Comparison of ENCODE assay signal across 19 cellular contexts in genomic region chr6:84779380-84779779, GRCh38. TPM values are rescaled to one million over a fixed set of nuclear protein-coding genes. Genes with fewer than 3 reads are reported as not detected.
DNase-seq lines count a peak whose midpoint lies in the region; ATAC-seq and TF ChIP-seq lines count a peak whose summit lies in the region.
"Had no signal": no experiment of that assay in that cellular context is flagged by ENCODE, and none has a peak within 500 bp of the region (broad histone marks: within the 10 kb centered on the region; RNA-seq: fewer than 3 reads in every experiment).

No MANE protein-coding gene starts in this region.

- H4K20me1 ChIP-seq in GM23248 (ENCODE audit: insufficient read depth) (no peaks in the 10 kb centered on the region), PC-3 (ENCODE audit: low read length) (no peaks in the 10 kb centered on the region)

- POLR2A ChIA-PET in PC-3 (lab: Charles Lee; ENCODE audit: unreplicated experiment) = no interaction called here

- H3K9me3 ChIP-seq in GM23248 (ENCODE audit: low read depth) = no peaks in the 10 kb centered on the region
- no peaks in the 10 kb centered on the region for H3K9me3 ChIP-seq in PC-3 (ENCODE audit: low read length)
- no peaks in the 10 kb centered on the region for H3K9me3 ChIP-seq in endodermal cell (ENCODE audit: control insufficient read depth, low read length)
- no peaks in the 10 kb centered on the region for H3K9me3 ChIP-seq in tibial nerve
- H3K9me3 ChIP-seq: gastroesophageal sphincter, Peyer's patch, testis had no signal

- H3F3A ChIP-seq in GM23248 (ENCODE audit: insufficient read depth) (peaks cover 21% of the 10 kb centered on the region), PC-3 (ENCODE audit: low read length, unreplicated experiment) (no peaks in the 10 kb centered on the region)

- H3K36me3 Mint-ChIP-seq in endodermal cell (ENCODE audit: low read depth) (no peaks in the 10 kb centered on the region), osteocyte (ENCODE audit: unreplicated experiment) (no peaks in the 10 kb centered on the region)
- H3K36me3 Mint-ChIP-seq: activated naive CD4-positive, alpha-beta T cell treated with anti-CD3 and anti-CD28 coated beads, Interleukin-2, amount 50 U/mL, for 24 hours; CD4-positive, CD25-positive, alpha-beta regulatory T cell had no signal

- in situ Hi-C loops in GM23248 (cut with MboI) = loop anchor here (10.0 kb wide), 2 partner anchors 345 to 545 kb away; no protein-coding TSS in a partner anchor

- H3K4me3 ChIP-seq in GM23248 (no peak overlapping the region), PC-3 (ENCODE audit: low read length) (no peak overlapping the region), endodermal cell (ENCODE audit: low read length) (no peak overlapping the region), tibial nerve (no peak overlapping the region)
- H3K4me3 ChIP-seq: gastroesophageal sphincter, Peyer's patch, skin epidermis, testis had no signal

- TF ChIP-seq CTCF in PC-3 (conservative IDR thresholded peaks at IDR 0.05; ENCODE audit: low read depth, low read length) (peak; percentile 30; the same call in 1 of the 2 replicates), endodermal cell (conservative IDR thresholded peaks at IDR 0.05) (peak; percentile 65), osteocyte (IDR thresholded peaks at IDR 0.05) (peak; percentile 39), tibial nerve (IDR thresholded peaks at IDR 0.05) (no peak)

- 91 to 100% methylated on average over 1 of the region's 1 CpG for WGBS in GM23248 (ENCODE audit: low coverage in 1 of 2, low lambda C conversion rate in 2 of 2, missing lambda C conversion rate in 2 of 2), 2 experiments
- WGBS in endodermal cell (ENCODE audit: insufficient coverage in 1 of 2, insufficient read length in 1 of 2), 2 experiments = 60 to 78% methylated on average over 1 of the region's 1 CpG
- 58 to 81% methylated on average over 1 of the region's 1 CpG for WGBS in tibial nerve, 2 donors

- H2AFZ ChIP-seq in GM23248 (no peak overlapping the region), PC-3 (ENCODE audit: low read length) (no peak overlapping the region)
- H2AFZ ChIP-seq: parathyroid adenoma had no signal

- no TSS peak for BruUV-seq in PC-3 (replicated peaks; lab: Mats Ljungman, UMichigan)

- H3K4me3 Mint-ChIP-seq in endodermal cell = no peak overlapping the region
- H3K4me3 Mint-ChIP-seq in osteocyte (ENCODE audit: unreplicated experiment) = no peak overlapping the region
- H3K4me3 Mint-ChIP-seq: activated naive CD4-positive, alpha-beta T cell treated with anti-CD3 and anti-CD28 coated beads, Interleukin-2, amount 50 U/mL, for 24 hours; CD4-positive, CD25-positive, alpha-beta regulatory T cell had no signal

- H3K9me3 Mint-ChIP-seq in endodermal cell (no peaks in the 10 kb centered on the region), osteocyte (ENCODE audit: unreplicated experiment) (no peaks in the 10 kb centered on the region)
- H3K9me3 Mint-ChIP-seq: activated naive CD4-positive, alpha-beta T cell treated with anti-CD3 and anti-CD28 coated beads, Interleukin-2, amount 50 U/mL, for 24 hours had no signal

- H3K36me3 ChIP-seq in GM23248 (ENCODE audit: low read depth) = no peaks in the 10 kb centered on the region
- no peaks in the 10 kb centered on the region for H3K36me3 ChIP-seq in PC-3 (ENCODE audit: low read depth, low read length)
- no peaks in the 10 kb centered on the region for H3K36me3 ChIP-seq in endodermal cell (ENCODE audit: control insufficient read depth, insufficient read depth, low read length)
- no peaks in the 10 kb centered on the region for H3K36me3 ChIP-seq in tibial nerve
- H3K36me3 ChIP-seq: gastroesophageal sphincter, Peyer's patch had no signal

- H3K27ac ChIP-seq in GM23248 (no peak overlapping the region), PC-3 (ENCODE audit: low read length) (no peak overlapping the region), endodermal cell (ENCODE audit: low read depth, low read length) (no peak overlapping the region), tibial nerve (no peak overlapping the region)
- H3K27ac ChIP-seq: gastroesophageal sphincter, parathyroid adenoma, Peyer's patch, skin epidermis, testis had no signal

- H3K4me1 Mint-ChIP-seq in endodermal cell = peaks cover 4% of the 10 kb centered on the region
- peaks cover 4% of the 10 kb centered on the region for H3K4me1 Mint-ChIP-seq in osteocyte (ENCODE audit: unreplicated experiment)
- H3K4me1 Mint-ChIP-seq: activated naive CD4-positive, alpha-beta T cell treated with anti-CD3 and anti-CD28 coated beads, Interleukin-2, amount 50 U/mL, for 24 hours had no signal

- peak; percentile 32 for DNase-seq in GM23248
- peak; percentile 6 for DNase-seq in PC-3
- peak; percentile 59 for DNase-seq in endodermal cell
- no peak for DNase-seq in osteocyte (ENCODE audit: extremely low spot score, unreplicated experiment)
- no peak for DNase-seq in NCI-H446 (lab: John Stamatoyannopoulos, UW)
- DNase-seq in tibial nerve (ENCODE audit: low spot score in 2 of 2) = no peak
- DNase-seq: activated T-cell treated with anti-CD3 and anti-CD28 coated beads, Interleukin-2, amount 50 U/mL, for 1 hour; CD4-positive, CD25-positive, alpha-beta regulatory T cell; effector CD8-positive, alpha-beta T cell; EL; NCI-H1694 treated with DMSO at 0.1 percent for 48 hours; NCI-H524; Peyer's patch; testis had no signal

- H3K9ac ChIP-seq in GM23248 = no peak overlapping the region
- no peak overlapping the region for H3K9ac ChIP-seq in PC-3 (ENCODE audit: low read length)
- no peak overlapping the region for H3K9ac ChIP-seq in endodermal cell (ENCODE audit: extremely low read depth, low read length, poor library complexity, severe bottlenecking)
- H3K9ac ChIP-seq: parathyroid adenoma had no signal

- intact Hi-C loops in PC-3 (cut with micrococcal nuclease) = loop anchor here (5.0 kb wide), 2 partner anchors 352 to 497 kb away; no protein-coding TSS in a partner anchor

- no peak for ATAC-seq in PC-3
- no peak for ATAC-seq in GM21390 (IDR thresholded peaks at IDR 0.05; ENCODE audit: unreplicated experiment)
- ATAC-seq: gastroesophageal sphincter had no signal

- no peak for TF ChIP-seq EP300 in tibial nerve (IDR thresholded peaks at IDR 0.05)

- H3K79me2 ChIP-seq in GM23248 (ENCODE audit: insufficient read depth) = no peaks in the 10 kb centered on the region
- H3K79me2 ChIP-seq in PC-3 (ENCODE audit: low read length) = no peaks in the 10 kb centered on the region
- H3K79me2 ChIP-seq: parathyroid adenoma had no signal

- CTCF ChIA-PET in PC-3 (lab: Charles Lee) = no interaction called here

- no peak for TF ChIP-seq POLR2A in tibial nerve (IDR thresholded peaks at IDR 0.05)

- H3K4me2 ChIP-seq in GM23248 (ENCODE audit: unreplicated experiment) = no peak overlapping the region
- no peak overlapping the region for H3K4me2 ChIP-seq in PC-3 (ENCODE audit: low read length)

- H3K27ac Mint-ChIP-seq in endodermal cell (no peak overlapping the region), osteocyte (ENCODE audit: unreplicated experiment) (no peak overlapping the region)
- H3K27ac Mint-ChIP-seq: activated naive CD4-positive, alpha-beta T cell treated with anti-CD3 and anti-CD28 coated beads, Interleukin-2, amount 50 U/mL, for 24 hours; CD4-positive, CD25-positive, alpha-beta regulatory T cell had no signal

- H3K27me3 ChIP-seq in GM23248 (replicated peaks; ENCODE audit: insufficient read depth) (no peaks in the 10 kb centered on the region), PC-3 (ENCODE audit: low read length) (peaks cover 49% of the 10 kb centered on the region), endodermal cell (ENCODE audit: control insufficient read depth, insufficient read depth, low read length, poor library complexity, severe bottlenecking) (peaks cover 78% of the 10 kb centered on the region), tibial nerve (peaks cover 0 to 27% of the 10 kb centered on the region in 2 donors)
- H3K27me3 ChIP-seq: testis had no signal

- H3K4me1 ChIP-seq in GM23248 (ENCODE audit: insufficient read depth) (peaks cover 13% of the 10 kb centered on the region), PC-3 (ENCODE audit: insufficient read depth, low read length) (no peaks in the 10 kb centered on the region), endodermal cell (ENCODE audit: control insufficient read depth, insufficient read depth, low read length) (no peaks in the 10 kb centered on the region), tibial nerve (peaks cover 0 to 9% (median 0%) of the 10 kb centered on the region in 4 donors)
- H3K4me1 ChIP-seq: parathyroid adenoma had no signal

- H3K27me3 Mint-ChIP-seq in endodermal cell (ENCODE audit: insufficient read depth) = peaks cover 68% of the 10 kb centered on the region
- peaks cover 92% of the 10 kb centered on the region for H3K27me3 Mint-ChIP-seq in osteocyte (ENCODE audit: unreplicated experiment)

- H3K9me2 ChIP-seq in GM23248 (ENCODE audit: insufficient read depth) (no peaks in the 10 kb centered on the region), PC-3 (replicated peaks; ENCODE audit: low read length) (no peaks in the 10 kb centered on the region)

RNA-seq across cellular contexts. Expression of gene TBX18, which starts 15.0 kb away (rescaled TPM):
- total RNA-seq in GM23248 (2014; rRNA removed; shearing (Covaris generic)) = 13.5 and 16.2 TPM in 2 replicates
- polyA plus RNA-seq in GM23248 (2016; fragmentation: Nextera tagmentation; extraction: Ambion mirVana) = 5.1 and 5.7 TPM in 2 replicates
- total RNA-seq in PC-3 (2014; rRNA removed) (not detected in 2 replicates), endodermal cell (1 to 10 TPM; 1.3 to 2.3 TPM), osteocyte (5.4 and 8.0 TPM in 2 replicates), tibial nerve (10 to 100 TPM; 30.2 to 63.7 (median 41.0) TPM)
- 0.36 TPM for polyA plus RNA-seq in endodermal cell (2013, experiment 1 of 2)
- 0.29 TPM for polyA plus RNA-seq in endodermal cell (2013, experiment 2 of 2)
- total RNA-seq: CD4-positive, CD25-positive, alpha-beta regulatory T cell had no signal
- polyA plus RNA-seq: CD4-positive, CD25-positive, alpha-beta regulatory T cell had no signal

Comparison
In these comparisons a context has a peak if more than half of its experiments do, and no peak if none do; other contexts are left out.
1. DNase-seq: peak in GM23248 (single experiment), PC-3 (single experiment) and endodermal cell (single experiment); none in osteocyte (single experiment), NCI-H446 (0 of 2) and tibial nerve (0 of 2).
2. CTCF ChIP-seq: peak in PC-3 (single experiment), endodermal cell (single experiment) and osteocyte (single experiment); none in tibial nerve (0 of 5).